11 cellular contexts compared by ENCODE assay signal in the genomic region with DNA sequence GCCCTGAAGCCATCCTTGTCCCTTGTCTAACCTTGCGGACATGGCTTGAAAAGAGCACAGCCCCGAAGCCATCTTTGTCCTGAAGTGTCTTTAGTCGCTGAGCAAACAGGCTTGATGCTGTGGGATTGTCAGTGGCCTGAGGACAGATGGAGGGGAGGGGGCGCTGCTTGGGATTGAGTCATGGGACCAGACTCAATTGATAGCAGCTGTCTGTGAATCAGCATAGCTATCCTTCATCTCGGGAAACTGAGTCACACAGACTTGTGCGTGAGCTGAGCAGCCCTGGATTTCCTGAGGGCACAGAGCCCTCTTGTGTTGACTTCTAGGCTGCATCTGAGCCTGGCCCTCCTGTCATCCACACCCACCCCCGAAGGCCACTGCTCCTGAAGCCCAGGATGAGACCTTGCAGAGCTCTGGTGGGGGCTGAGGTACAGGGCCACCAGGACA. TPM values are rescaled to one million over a fixed set of nuclear protein-coding genes. Genes with fewer than 3 reads are reported as not detected.
DNase-seq lines count a peak whose midpoint lies in the region; ATAC-seq and TF ChIP-seq lines count a peak whose summit lies in the region.
"Had no signal": no experiment of that assay in that cellular context is flagged by ENCODE, and none has a peak within 500 bp of the region (broad histone marks: within the 10 kb centered on the region; RNA-seq: fewer than 3 reads in every experiment).

No MANE protein-coding gene starts in this region.

- WGBS in endodermal cell (ENCODE audit: insufficient coverage in 1 of 2, insufficient read length in 1 of 2), 2 experiments = 81 to 84% methylated on average over 5 to 7 of the region's 7 CpGs

- no peaks in the 10 kb centered on the region for H3K36me3 ChIP-seq in endodermal cell (ENCODE audit: control insufficient read depth, insufficient read depth, low read length)
- H3K36me3 ChIP-seq: gastrocnemius medialis, pancreas had no signal

- peak overlapping the region in 1 of 2 donors; percentile 82 for H3K27ac Mint-ChIP-seq in stimulated activated naive CD8-positive, alpha-beta T cell treated with anti-CD3 and anti-CD28 coated beads, Interleukin-15, amount 100 ng/mL, for 72 hours
- no peak overlapping the region for H3K27ac Mint-ChIP-seq in endodermal cell
- H3K27ac Mint-ChIP-seq: stimulated activated naive CD8-positive, alpha-beta T cell treated with anti-CD3 and anti-CD28 coated beads, Interleukin-15, Interleukin-2, amounts not matched to agents 100 ng/mL and 50 ng/mL, for 24 hours had no signal

- no peak overlapping the region for H3K4me3 ChIP-seq in endodermal cell (ENCODE audit: low read length)
- H3K4me3 ChIP-seq: gastrocnemius medialis, pancreas had no signal

- H3K27me3 ChIP-seq in endodermal cell (ENCODE audit: control insufficient read depth, insufficient read depth, low read length, poor library complexity, severe bottlenecking) = peaks cover 36% of the 10 kb centered on the region

- TF ChIP-seq CTCF in endodermal cell (conservative IDR thresholded peaks at IDR 0.05) = peak; percentile 70

- H3K9me3 Mint-ChIP-seq in stimulated activated naive CD8-positive, alpha-beta T cell treated with anti-CD3 and anti-CD28 coated beads, Interleukin-15, amount 100 ng/mL, for 72 hours = no peaks in the 10 kb centered on the region
- no peaks in the 10 kb centered on the region for H3K9me3 Mint-ChIP-seq in endodermal cell
- H3K9me3 Mint-ChIP-seq: stimulated activated naive CD8-positive, alpha-beta T cell treated with anti-CD3 and anti-CD28 coated beads, Interleukin-15, Interleukin-2, amounts not matched to agents 100 ng/mL and 50 ng/mL, for 24 hours had no signal

- no peaks in the 10 kb centered on the region for H3K9me3 ChIP-seq in endodermal cell (ENCODE audit: control insufficient read depth, low read length)
- H3K9me3 ChIP-seq: gastrocnemius medialis, pancreas had no signal

- ATAC-seq in stimulated activated naive CD8-positive, alpha-beta T cell treated with anti-CD3 and anti-CD28 coated beads, Interleukin-15, amount 100 ng/mL, for 72 hours = peak; percentile 27
- no peak for ATAC-seq in stimulated activated naive CD8-positive, alpha-beta T cell treated with anti-CD3 and anti-CD28 coated beads, Interleukin-15, Interleukin-2, amounts not matched to agents 100 U/mL and 50 U/mL, for 24 hours
- ATAC-seq in GM21526 (IDR thresholded peaks at IDR 0.05; ENCODE audit: low FRiP score, unreplicated experiment) (no peak), HG02884 (IDR thresholded peaks at IDR 0.05; ENCODE audit: unreplicated experiment) (no peak)
- ATAC-seq: gastrocnemius medialis, pancreas had no signal

- peaks cover 47% of the 10 kb centered on the region for H3K4me1 Mint-ChIP-seq in stimulated activated naive CD8-positive, alpha-beta T cell treated with anti-CD3 and anti-CD28 coated beads, Interleukin-15, amount 100 ng/mL, for 72 hours
- no peaks in the 10 kb centered on the region for H3K4me1 Mint-ChIP-seq in endodermal cell

- H3K27me3 Mint-ChIP-seq in stimulated activated naive CD8-positive, alpha-beta T cell treated with anti-CD3 and anti-CD28 coated beads, Interleukin-15, amount 100 ng/mL, for 72 hours = no peaks in the 10 kb centered on the region
- peaks cover 34% of the 10 kb centered on the region for H3K27me3 Mint-ChIP-seq in endodermal cell (ENCODE audit: insufficient read depth)
- H3K27me3 Mint-ChIP-seq: stimulated activated naive CD8-positive, alpha-beta T cell treated with anti-CD3 and anti-CD28 coated beads, Interleukin-15, Interleukin-2, amounts not matched to agents 100 ng/mL and 50 ng/mL, for 24 hours had no signal

- no peaks in the 10 kb centered on the region for H3K4me1 ChIP-seq in endodermal cell (ENCODE audit: control insufficient read depth, insufficient read depth, low read length)

- no peak overlapping the region for H3K9ac ChIP-seq in endodermal cell (ENCODE audit: extremely low read depth, low read length, poor library complexity, severe bottlenecking)

- H3K4me3 Mint-ChIP-seq in stimulated activated naive CD8-positive, alpha-beta T cell treated with anti-CD3 and anti-CD28 coated beads, Interleukin-15, amount 100 ng/mL, for 72 hours = no peak overlapping the region
- no peak overlapping the region for H3K4me3 Mint-ChIP-seq in endodermal cell
- H3K4me3 Mint-ChIP-seq: stimulated activated naive CD8-positive, alpha-beta T cell treated with anti-CD3 and anti-CD28 coated beads, Interleukin-15, Interleukin-2, amounts not matched to agents 100 ng/mL and 50 ng/mL, for 24 hours had no signal

- no peaks in the 10 kb centered on the region for H3K36me3 Mint-ChIP-seq in endodermal cell (ENCODE audit: low read depth)

- DNase-seq in stimulated activated naive CD8-positive, alpha-beta T cell treated with anti-CD3 and anti-CD28 coated beads, Interleukin-15, amount 100 ng/mL, for 72 hours = no peak
- DNase-seq in stimulated activated naive CD8-positive, alpha-beta T cell treated with anti-CD3 and anti-CD28 coated beads, Interleukin-15, Interleukin-2, amounts not matched to agents 100 U/mL and 50 U/mL, for 24 hours = no peak
- DNase-seq in NCI-H69 (lab: John Stamatoyannopoulos, UW) (peak; percentile 18), endodermal cell (peak; percentile 69), amygdala (lab: John Stamatoyannopoulos, UW) (no peak), DMS153 (lab: John Stamatoyannopoulos, UW) (no peak)
- DNase-seq: pancreas had no signal

- H3K27ac ChIP-seq in endodermal cell (ENCODE audit: low read depth, low read length) = no peak overlapping the region
- H3K27ac ChIP-seq: gastrocnemius medialis, pancreas had no signal

RNA-seq across cellular contexts. Expression of a gene that starts 14.4 kb away (rescaled TPM):
- under 1 TPM; 0.11 to 0.33 TPM for total RNA-seq in endodermal cell
- 0.07 TPM for polyA plus RNA-seq in endodermal cell (2013, experiment 1 of 2)
- polyA plus RNA-seq in endodermal cell (2013, experiment 2 of 2) = 0.12 TPM

RNA-seq across cellular contexts. Expression of a gene that starts 35.6 kb away (rescaled TPM):
- total RNA-seq in endodermal cell = 10 to 100 TPM; 37.4 to 38.1 TPM
- polyA plus RNA-seq in endodermal cell (2013, experiment 1 of 2) = 36.7 TPM
- polyA plus RNA-seq in endodermal cell (2013, experiment 2 of 2) = 40.5 TPM

Comparison
In these comparisons a context has a peak if more than half of its experiments do, and no peak if none do; other contexts are left out.
1. DNase-seq: peak in NCI-H69 (single experiment) and endodermal cell (single experiment); none in stimulated activated naive CD8-positive, alpha-beta T cell treated with anti-CD3 and anti-CD28 coated beads, Interleukin-15, amount 100 ng/mL, for 72 hours (0 of 2), stimulated activated naive CD8-positive, alpha-beta T cell treated with anti-CD3 and anti-CD28 coated beads, Interleukin-15, Interleukin-2, amounts not matched to agents 100 U/mL and 50 U/mL, for 24 hours (single experiment), amygdala (0 of 56) and DMS153 (single experiment).